20 cellular contexts compared by ENCODE assay signal in genomic region chr17:74049167-74049797, GRCh38.
DNase-seq lines count a peak whose midpoint lies in the region; ATAC-seq, FAIRE-seq and TF ChIP-seq lines count a peak whose summit lies in the region.
"Had no signal": no experiment of that assay in that cellular context is flagged by ENCODE, and none has a peak within 500 bp of the region (broad histone marks: within the 10 kb centered on the region; RNA-seq: fewer than 3 reads in every experiment).

No MANE protein-coding gene starts in this region.

- H3K4me3 ChIP-seq in BLaER1 (no peak overlapping the region), bronchial epithelial cell (ENCODE audit: low read depth, low read length) (no peak overlapping the region)
- H3K4me3 ChIP-seq: A549 had no signal

- H3K4me3 Mint-ChIP-seq in stimulated activated naive CD8-positive, alpha-beta T cell treated with anti-CD3 and anti-CD28 coated beads, Interleukin-15, amount 100 ng/mL, for 72 hours: no peak overlapping the region
- H3K4me3 Mint-ChIP-seq: CD8-positive, alpha-beta memory T cell; T-helper 17 cell had no signal

- no peaks in the 10 kb centered on the region for H4K20me1 ChIP-seq in BLaER1

- no peak overlapping the region for H3K9ac ChIP-seq in BLaER1

- H3K27me3 Mint-ChIP-seq in stimulated activated naive CD8-positive, alpha-beta T cell treated with anti-CD3 and anti-CD28 coated beads, Interleukin-15, amount 100 ng/mL, for 72 hours: peaks cover 58% of the 10 kb centered on the region

- H3K27me3 ChIP-seq in BLaER1 (no peaks in the 10 kb centered on the region), bronchial epithelial cell (ENCODE audit: control insufficient read depth, insufficient read depth, low read length) (no peaks in the 10 kb centered on the region)

- no peak for ATAC-seq in Right ventricle myocardium inferior
- no peak for ATAC-seq in stimulated activated naive CD8-positive, alpha-beta T cell treated with anti-CD3 and anti-CD28 coated beads, Interleukin-15, amount 100 ng/mL, for 72 hours
- ATAC-seq: A549, HepG2, T-helper 17 cell had no signal

- no peaks in the 10 kb centered on the region for H3K9me3 Mint-ChIP-seq in stimulated activated naive CD8-positive, alpha-beta T cell treated with anti-CD3 and anti-CD28 coated beads, Interleukin-15, amount 100 ng/mL, for 72 hours

- H3K27ac Mint-ChIP-seq in stimulated activated naive CD8-positive, alpha-beta T cell treated with anti-CD3 and anti-CD28 coated beads, Interleukin-15, amount 100 ng/mL, for 72 hours: no peak overlapping the region
- H3K27ac Mint-ChIP-seq: CD14-positive monocyte, T-helper 17 cell had no signal

- H3K4me1 ChIP-seq in BLaER1: peaks cover 40% of the 10 kb centered on the region
- H3K4me1 ChIP-seq: A549 had no signal

- no peaks in the 10 kb centered on the region for H3K9me3 ChIP-seq in BLaER1
- H3K9me3 ChIP-seq: A549 had no signal

- H3K4me2 ChIP-seq in BLaER1: peak overlapping the region; percentile 76
- H3K4me2 ChIP-seq: A549 had no signal

- no peak overlapping the region for H3K27ac ChIP-seq in BLaER1
- H3K27ac ChIP-seq: A549 had no signal

- FAIRE-seq in bronchial epithelial cell (lab: Jason Lieb, UNC): peak; percentile 36
- FAIRE-seq: A549, GM18507, H54, HepG2 had no signal

- no peak for TF ChIP-seq CTCF in bronchial epithelial cell (IDR thresholded peaks at IDR 0.05; ENCODE audit: insufficient read depth, low read length, severe bottlenecking)

- intact Hi-C loops in Right ventricle myocardium inferior (cut with DNase I): no loop called here

- peak; percentile 72 for DNase-seq in D341Med (ENCODE audit: low spot score)
- DNase-seq in NCI-H524 treated with DMSO at 0.1 percent for 48 hours (lab: John Stamatoyannopoulos, UW): peak; percentile 94
- no peak for DNase-seq in bronchial epithelial cell (ENCODE audit: low read depth)
- no peak for DNase-seq in SK-N-DZ (ENCODE audit: low spot score)
- DNase-seq in Right ventricle myocardium inferior (ENCODE audit: missing footprints): no peak
- no peak for DNase-seq in AG20443 (ENCODE audit: low spot score)
- DNase-seq in stimulated activated naive CD8-positive, alpha-beta T cell treated with anti-CD3 and anti-CD28 coated beads, Interleukin-15, amount 100 ng/mL, for 72 hours: no peak
- DNase-seq: CD8-positive, alpha-beta memory T cell; DMS53; Karpas-422; NCI-H2081; NCI-H2227 treated with DMSO at 0.1 percent for 48 hours; RPMI8226; T-helper 17 cell had no signal

- peaks cover 5% of the 10 kb centered on the region for H3K4me1 Mint-ChIP-seq in stimulated activated naive CD8-positive, alpha-beta T cell treated with anti-CD3 and anti-CD28 coated beads, Interleukin-15, amount 100 ng/mL, for 72 hours
- H3K4me1 Mint-ChIP-seq: CD8-positive, alpha-beta memory T cell had no signal

- no peaks in the 10 kb centered on the region for H3K36me3 ChIP-seq in BLaER1
- no peaks in the 10 kb centered on the region for H3K36me3 ChIP-seq in bronchial epithelial cell (ENCODE audit: control insufficient read depth, insufficient read depth, low read length)

Comparison
In these comparisons a context has a peak if more than half of its experiments do, and no peak if none do; other contexts are left out.
1. DNase-seq: peak in D341Med (single experiment) and NCI-H524 treated with DMSO at 0.1 percent for 48 hours (single experiment); none in bronchial epithelial cell (single experiment), SK-N-DZ (single experiment), Right ventricle myocardium inferior (single experiment), AG20443 (single experiment) and stimulated activated naive CD8-positive, alpha-beta T cell treated with anti-CD3 and anti-CD28 coated beads, Interleukin-15, amount 100 ng/mL, for 72 hours (0 of 2).